Comparison of ENCODE assay signal across 13 cellular contexts in the genomic region with DNA sequence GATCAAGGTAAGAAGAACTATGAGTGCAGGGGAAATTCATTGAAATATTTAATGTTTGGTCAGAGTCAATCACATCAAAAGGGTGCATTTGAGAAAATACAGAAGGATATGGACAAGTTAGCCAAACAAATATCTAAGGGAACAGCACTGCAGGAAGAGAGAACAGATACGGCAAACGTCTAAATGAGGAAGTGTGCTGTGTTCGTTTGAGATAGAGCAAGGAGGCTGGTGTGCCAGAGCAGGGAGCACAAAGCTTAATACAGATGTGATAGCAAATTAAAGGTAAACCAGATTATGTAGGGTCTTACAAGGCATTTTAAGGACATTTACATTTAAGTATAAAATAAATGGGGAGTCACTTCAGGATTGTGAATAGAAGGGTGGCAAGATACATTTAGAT.
"Had no signal": no experiment of that assay in that cellular context is flagged by ENCODE, and none has a peak within 500 bp of the region (broad histone marks: within the 10 kb centered on the region; RNA-seq: fewer than 3 reads in every experiment).

No MANE protein-coding gene starts in this region.

- H3K4me3 ChIP-seq: coronary artery, esophagus squamous epithelium, upper lobe of left lung had no signal

- H3K9me3 ChIP-seq: esophagus squamous epithelium, upper lobe of left lung had no signal

- H3K27me3 ChIP-seq: brain microvascular endothelial cell, esophagus squamous epithelium had no signal

- ATAC-seq: activated CD4-positive, CD25-positive, alpha-beta regulatory T cell treated with anti-CD3 and anti-CD28 coated beads, Interleukin-2, amount 50 U/mL, for 24 hours; stimulated activated naive CD8-positive, alpha-beta T cell treated with anti-CD3 and anti-CD28 coated beads, Interleukin-15, amount 100 ng/mL, for 72 hours had no signal

- H3K36me3 ChIP-seq: brain microvascular endothelial cell, esophagus squamous epithelium, upper lobe of left lung had no signal

- H3K27ac ChIP-seq: brain microvascular endothelial cell, coronary artery, esophagus squamous epithelium, upper lobe of left lung had no signal

- DNase-seq: activated CD4-positive, alpha-beta T cell treated with anti-CD3 and anti-CD28 coated beads, Interleukin-2, amount 50 U/mL, for 1 hour; activated CD8-positive, alpha-beta memory T cell treated with anti-CD3 and anti-CD28 coated beads for 24 hours; activated naive CD8-positive, alpha-beta T cell treated with anti-CD3 and anti-CD28 coated beads for 36 hours; anterior cingulate cortex; brain microvascular endothelial cell; esophagus squamous epithelium; kidney glomerular epithelial cell; stimulated activated CD4-positive, alpha-beta T cell treated with anti-CD3 and anti-CD28 coated beads, Interleukin-1b, Interleukin-23, amount 100 ng/mL, for 48 hours; stimulated activated naive CD8-positive, alpha-beta T cell treated with anti-CD3 and anti-CD28 coated beads, Interleukin-15, amount 100 ng/mL, for 72 hours; upper lobe of left lung had no signal

- H3K4me1 ChIP-seq: esophagus squamous epithelium, upper lobe of left lung had no signal

- FAIRE-seq: TTC549 had no signal
